14 cellular contexts compared by ENCODE assay signal in genomic region chr6:22664968-22665367, GRCh38.
"Had no signal": no experiment of that assay in that cellular context is flagged by ENCODE, and none has a peak within 500 bp of the region (broad histone marks: within the 10 kb centered on the region; RNA-seq: fewer than 3 reads in every experiment).

No MANE protein-coding gene starts in this region.

- ATAC-seq: activated naive CD8-positive, alpha-beta T cell treated with anti-CD3 and anti-CD28 coated beads, Interleukin-2, amount 50 U/mL, for 24 hours; naive thymus-derived CD8-positive, alpha-beta T cell; stimulated activated naive B cell treated with anti-CD40 and anti-IgM and Interleukin-4, amounts not matched to agents 10 μg/mL and 1 μg/mL and 100 μg/mL, for 72 hours had no signal

- H3K36me3 ChIP-seq: ascending aorta, left ventricle myocardium inferior, thyroid gland had no signal

- H3K27ac ChIP-seq: ascending aorta, left ventricle myocardium inferior, thyroid gland had no signal

- H3K9me3 ChIP-seq: ascending aorta, left ventricle myocardium inferior, thyroid gland had no signal

- DNase-seq: activated CD4-positive, CD25-positive, alpha-beta regulatory T cell treated with anti-CD3 and anti-CD28 coated beads, Interleukin-2, amount 50 U/mL, for 72 hours; activated naive CD4-positive, alpha-beta T cell treated with Interleukin-2 at 50 U/mL for 16 hours; activated naive CD8-positive, alpha-beta T cell treated with anti-CD3 and anti-CD28 coated beads, Interleukin-2, amount 50 U/mL, for 24 hours; activated T-cell treated with anti-CD3 and anti-CD28 coated beads for 4 hours; dermis blood vessel endothelial cell; erythroblast; kidney; left ventricle myocardium inferior; naive thymus-derived CD8-positive, alpha-beta T cell; posterior cingulate gyrus; stimulated activated naive B cell treated with anti-CD40 and anti-IgM and Interleukin-4, amounts not matched to agents 10 μg/mL and 1 μg/mL and 100 μg/mL, for 72 hours; T1000; thyroid gland had no signal

- H3K27me3 ChIP-seq: ascending aorta, thyroid gland had no signal

- H3K4me1 ChIP-seq: thyroid gland had no signal

- H3K4me3 ChIP-seq: ascending aorta, left ventricle myocardium inferior, thyroid gland had no signal
